ENCODE assay signal across 12 cellular contexts in genomic region chr11:6646040-6646439, GRCh38. TPM values are rescaled to one million over a fixed set of nuclear protein-coding genes. Genes with fewer than 3 reads are reported as not detected.
DNase-seq lines count a peak whose midpoint lies in the region; ATAC-seq, FAIRE-seq and TF ChIP-seq lines count a peak whose summit lies in the region.
"Had no signal": no experiment of that assay in that cellular context is flagged by ENCODE, and none has a peak within 500 bp of the region (broad histone marks: within the 10 kb centered on the region; RNA-seq: fewer than 3 reads in every experiment).

No MANE protein-coding gene starts in this region.

- in situ Hi-C loops in GM12878 (cut with MboI), result no loop called here

- H4K20me1 ChIP-seq in GM12878 (ENCODE audit: control insufficient read depth, insufficient read depth), result no peaks in the 10 kb centered on the region

- H3K27ac ChIP-seq in GM12878 (ENCODE audit: control insufficient read depth, insufficient read depth), result no peak overlapping the region
- H3K27ac ChIP-seq in left lung, result peak overlapping the region; percentile 58 to 81
- H3K27ac ChIP-seq in uterus, result peak overlapping the region; percentile 89 to 94

- no peak overlapping the region for H3K4me3 Mint-ChIP-seq in type B pancreatic cell

- H3K4me1 ChIP-seq in GM12878 (ENCODE audit: control insufficient read depth, insufficient read depth, low read length) (peaks cover 21% of the 10 kb centered on the region), left lung (peaks cover 21 to 42% of the 10 kb centered on the region in 2 donors), uterus (peaks cover 8 to 16% of the 10 kb centered on the region in 2 donors)

- WGBS in GM12878 (ENCODE audit: insufficient coverage, insufficient replicate concordance, low lambda C conversion rate, missing lambda C conversion rate), result 45% methylated on average over 10 of the region's 11 CpGs

- no peak overlapping the region for H3K9ac ChIP-seq in GM12878 (ENCODE audit: control insufficient read depth, insufficient read depth, low read length)

- peak; percentile 22 to 29 for DNase-seq in activated T-cell treated with anti-CD3 and anti-CD28 coated beads, Interleukin-2, amount 50 U/mL, for 48 hours
- no peak for DNase-seq in activated T-cell treated with anti-CD3 and anti-CD28 coated beads for 4 hours
- no peak for DNase-seq in GM12878 (ENCODE audit: low read depth, low spot score)
- peak in 1 of 2 donors; percentile 75 for DNase-seq in left lung
- peak in 1 of 2 donors; percentile 57 for DNase-seq in uterus
- no peak for DNase-seq in type B pancreatic cell (ENCODE audit: extremely low spot score, unreplicated experiment)
- DNase-seq: activated CD4-positive, alpha-beta T cell treated with anti-CD3 and anti-CD28 coated beads, Interleukin-2, amount 50 U/mL, for 48 hours; NCI-H1694 had no signal

- H3K9me3 Mint-ChIP-seq in type B pancreatic cell, result no peaks in the 10 kb centered on the region
- H3K9me3 Mint-ChIP-seq: CD4-positive, alpha-beta T cell had no signal

- peak overlapping the region; percentile 59; the same call in 1 of the 2 replicates for H2AFZ ChIP-seq in GM12878 (ENCODE audit: control insufficient read depth, low read depth, low read length)

- POLR2A ChIA-PET in GM12878 (lab: Charles Lee), result interaction anchor here (0.7 to 2.5 kb wide), 3 partner anchors 34 to 119 kb away, joined by 3 to 10 read pairs (median 3); partner anchors contain the start of gene TAF10

- SMC1A ChIA-PET in GM12878 (lab: Charles Lee; ENCODE audit: uncharacterized antibody, unreplicated experiment), result interaction anchor here (1.4 to 1.6 kb wide), 3 partner anchors 14 to 38 kb away, joined by 5 to 8 read pairs (median 6); partner anchors contain the start of gene MRPL17

- no peak for TF ChIP-seq RAD21 in GM12878 (IDR thresholded peaks at IDR 0.05; ENCODE audit: insufficient read depth, low read depth, low read length)

- no peaks in the 10 kb centered on the region for H3K36me3 ChIP-seq in GM12878 (ENCODE audit: control insufficient read depth in 2 of 2, insufficient read depth in 2 of 2, low read length in 1 of 2)
- no peaks in the 10 kb centered on the region for H3K36me3 ChIP-seq in left lung
- no peaks in the 10 kb centered on the region for H3K36me3 ChIP-seq in uterus

- no peak for FAIRE-seq in GM12878 (lab: Jason Lieb, UNC)
- FAIRE-seq: frontal cortex had no signal

- ATAC-seq in GM12878 (peak; percentile 37), left lung (peak; percentile 48), GM19351 (IDR thresholded peaks at IDR 0.05; ENCODE audit: unreplicated experiment) (no peak)
- ATAC-seq in activated CD4-positive, CD25-positive, alpha-beta regulatory T cell treated with anti-CD3 and anti-CD28 coated beads, Interleukin-2, amount 50 U/mL, for 24 hours, result no peak

- no peaks in the 10 kb centered on the region for H3K79me2 ChIP-seq in GM12878 (ENCODE audit: control insufficient read depth, insufficient read depth, low read length)

- no peaks in the 10 kb centered on the region for H3K27me3 ChIP-seq in GM12878 (replicated peaks in 1 of 2; ENCODE audit: control insufficient read depth in 2 of 2, insufficient read depth in 2 of 2, low read length in 1 of 2)
- H3K27me3 ChIP-seq in left lung, result no peaks in the 10 kb centered on the region
- H3K27me3 ChIP-seq in uterus, result no peaks in the 10 kb centered on the region

- intact Hi-C loops in GM12878 (cut with micrococcal nuclease; ENCODE audit: unreplicated experiment), result no loop called here
- intact Hi-C loops in left lung (cut with DNase I), result no loop called here
- intact Hi-C loops in uterus (cut with DNase I; ENCODE audit: low total_unique reads), result no loop called here

- TF ChIP-seq CTCF in GM12878 (IDR thresholded peaks at IDR 0.05 in 2 of 3, conservative IDR thresholded peaks at IDR 0.05 in 1 of 3; ENCODE audit: control insufficient read depth in 2 of 3, extremely low read depth in 1 of 3, insufficient read depth in 1 of 3, low read depth in 3 of 3, low read length in 3 of 3), result no peak
- TF ChIP-seq CTCF in left lung (IDR thresholded peaks at IDR 0.05), result no peak
- no peak for TF ChIP-seq CTCF in uterus (IDR thresholded peaks at IDR 0.05)
- TF ChIP-seq CTCF in type B pancreatic cell (conservative IDR thresholded peaks at IDR 0.05), result no peak

- no peak for TF ChIP-seq EP300 in GM12878 (IDR thresholded peaks at IDR 0.05; ENCODE audit: borderline replicate concordance in 1 of 2, control insufficient read depth in 1 of 2, low read depth in 2 of 2, low read length in 2 of 2)

- H3K36me3 Mint-ChIP-seq in type B pancreatic cell, result no peaks in the 10 kb centered on the region

- no peaks in the 10 kb centered on the region for H3K4me1 Mint-ChIP-seq in type B pancreatic cell (ENCODE audit: unreplicated experiment)

- H3K9me3 ChIP-seq in GM12878 (replicated peaks; ENCODE audit: control insufficient read depth, insufficient read depth, low read length) (no peaks in the 10 kb centered on the region), left lung (no peaks in the 10 kb centered on the region), uterus (no peaks in the 10 kb centered on the region)

- H3K4me2 ChIP-seq in GM12878 (ENCODE audit: control insufficient read depth, insufficient read depth), result peak overlapping the region; percentile 85

- no peaks in the 10 kb centered on the region for H3K27me3 Mint-ChIP-seq in type B pancreatic cell
- H3K27me3 Mint-ChIP-seq: CD4-positive, alpha-beta T cell had no signal

- H3K4me3 ChIP-seq in GM12878, result no peak overlapping the region
- H3K4me3 ChIP-seq in left lung, result no peak overlapping the region
- H3K4me3 ChIP-seq in uterus, result no peak overlapping the region

- no peak for TF ChIP-seq POLR2A in GM12878 (IDR thresholded peaks at IDR 0.05; ENCODE audit: low read depth, low read length)
- no peak for TF ChIP-seq POLR2A in uterus (IDR thresholded peaks at IDR 0.05)

- CTCF ChIA-PET in GM12878 (lab: Yijun Ruan, JAX), result interaction anchor here (1.1 to 4.7 kb wide), 3 partner anchors 13 to 18 kb away, joined by 3 to 22 read pairs (median 6); no protein-coding TSS in a partner anchor

- no TSS peak for BruUV-seq in GM12878 (replicated peaks; lab: Mats Ljungman, UMichigan)

- RAD21 ChIA-PET in GM12878 (lab: Charles Lee; ENCODE audit: unreplicated experiment), result interaction anchor here (1.4 kb wide), 1 partner anchor 18 kb away, joined by 3 read pairs; no protein-coding TSS in a partner anchor

- no peak overlapping the region for H3K27ac Mint-ChIP-seq in type B pancreatic cell
- H3K27ac Mint-ChIP-seq: CD4-positive, alpha-beta T cell had no signal

RNA-seq across cellular contexts. Expression of gene DCHS1, which starts 9.6 kb away (rescaled TPM):
- 0.56 and 0.92 TPM in 2 replicates for total RNA-seq in GM12878 (2013; cell fraction: nucleolus; rRNA removed)
- total RNA-seq in GM12878 (2014; rRNA removed) (0.34 and 0.38 TPM in 2 replicates), GM12878 (2014; rRNA removed; fragmentation: Illumina TruSeq; extraction: Trizol) (0.14 and 0.18 TPM in 2 replicates), GM12878 (2021) (0.56 and 0.64 TPM in 2 replicates), left lung (10 to 100 TPM; 15.4 to 18.9 TPM), uterus (100 to 1,000 TPM in 1 of 4 donors, 10 to 100 TPM in 3; 26.8 to 125 (median 73.6) TPM), type B pancreatic cell (ENCODE audit: low replicate concordance) (3.9 and 54.9 TPM in 2 replicates)
- polyA plus RNA-seq in GM12878 (2011; ENCODE audit: low read depth), result 0.17 TPM
- polyA plus RNA-seq in GM12878 (2011; rRNA removed) (0.01 and 0.04 TPM in 2 replicates), GM12878 (2014; fragmentation: Illumina TruSeq; extraction: Trizol) (0.02 and 0.22 TPM in 2 replicates), GM12878 (2014; fragmentation: Nextera tagmentation; extraction: Ambion mirVana) (under 1 TPM in 1 of 2 experiments, not detected in 1; 0.02 TPM), GM12878 (2014; rRNA removed) (0.47 and 0.66 TPM in 2 replicates), GM12878 (2016; fragmentation: Nextera tagmentation; extraction: Ambion mirVana) (under 1 TPM; 0.04 to 0.09 TPM)
- 0.01 and 0.02 TPM in 2 replicates for polyA plus RNA-seq in GM12878 (2011; cell fraction: cytosol; rRNA removed)
- 0.31 and 0.32 TPM in 2 replicates for polyA plus RNA-seq in GM12878 (2011; cell fraction: nucleus; rRNA removed)
- polyA plus RNA-seq in GM12878 (2012), result 0.51 and 0.58 TPM in 2 replicates
- polyA minus RNA-seq in GM12878 (2011; rRNA and poly(A)+ RNA removed), result under 0.01 and 0.10 TPM in 2 replicates
- polyA minus RNA-seq in GM12878 (2011; cell fraction: cytosol; rRNA and poly(A)+ RNA removed), result 0.10 TPM in 1 of 2 replicates, not detected in the other
- 0.12 and 0.19 TPM in 2 replicates for polyA minus RNA-seq in GM12878 (2011; cell fraction: nucleus; rRNA and poly(A)+ RNA removed)

RNA-seq across cellular contexts. Expression of gene TPP1, which starts 26.8 kb away (rescaled TPM):
- total RNA-seq in GM12878 (2013; cell fraction: nucleolus; rRNA removed), result 113 and 122 TPM in 2 replicates
- total RNA-seq in GM12878 (2014; rRNA removed) (12.8 and 14.8 TPM in 2 replicates), GM12878 (2014; rRNA removed; fragmentation: Illumina TruSeq; extraction: Trizol) (7.7 and 9.3 TPM in 2 replicates), GM12878 (2021) (35.0 and 49.2 TPM in 2 replicates), left lung (100 to 1,000 TPM; 202 to 264 TPM), uterus (10 to 100 TPM; 27.1 to 74.9 (median 40.7) TPM), type B pancreatic cell (ENCODE audit: low replicate concordance) (72.8 and 97.8 TPM in 2 replicates)
- 79.8 TPM for polyA plus RNA-seq in GM12878 (2011; ENCODE audit: low read depth)
- polyA plus RNA-seq in GM12878 (2011; rRNA removed) (51.8 and 64.6 TPM in 2 replicates), GM12878 (2014; fragmentation: Illumina TruSeq; extraction: Trizol) (58.9 and 71.1 TPM in 2 replicates), GM12878 (2014; fragmentation: Nextera tagmentation; extraction: Ambion mirVana) (10 to 100 TPM in 1 of 2 experiments, 1 to 10 TPM in 1; 7.5 to 14.4 TPM), GM12878 (2014; rRNA removed) (45.0 and 50.3 TPM in 2 replicates), GM12878 (2016; fragmentation: Nextera tagmentation; extraction: Ambion mirVana) (10 to 100 TPM; 38.0 to 38.6 TPM)
- 41.7 and 60.9 TPM in 2 replicates for polyA plus RNA-seq in GM12878 (2011; cell fraction: cytosol; rRNA removed)
- 249 and 317 TPM in 2 replicates for polyA plus RNA-seq in GM12878 (2011; cell fraction: nucleus; rRNA removed)
- polyA plus RNA-seq in GM12878 (2012), result 59.6 and 62.7 TPM in 2 replicates
- polyA minus RNA-seq in GM12878 (2011; rRNA and poly(A)+ RNA removed), result 42.7 and 57.7 TPM in 2 replicates
- polyA minus RNA-seq in GM12878 (2011; cell fraction: cytosol; rRNA and poly(A)+ RNA removed), result 12.2 and 21.0 TPM in 2 replicates
- polyA minus RNA-seq in GM12878 (2011; cell fraction: nucleus; rRNA and poly(A)+ RNA removed), result 43.4 and 44.5 TPM in 2 replicates

RNA-seq across cellular contexts. Expression of gene TAF10, which starts 34.0 kb away (rescaled TPM):
- 12.9 and 13.0 TPM in 2 replicates for total RNA-seq in GM12878 (2013; cell fraction: nucleolus; rRNA removed)
- total RNA-seq in GM12878 (2014; rRNA removed), result 167 and 172 TPM in 2 replicates
- 115 and 120 TPM in 2 replicates for total RNA-seq in GM12878 (2014; rRNA removed; fragmentation: Illumina TruSeq; extraction: Trizol)
- 184 and 192 TPM in 2 replicates for total RNA-seq in GM12878 (2021)
- polyA plus RNA-seq in GM12878 (2011; ENCODE audit: low read depth), result 24.6 TPM
- 88.7 and 152 TPM in 2 replicates for polyA plus RNA-seq in GM12878 (2011; rRNA removed)
- polyA plus RNA-seq in GM12878 (2011; cell fraction: cytosol; rRNA removed), result 130 and 152 TPM in 2 replicates
- polyA plus RNA-seq in GM12878 (2011; cell fraction: nucleus; rRNA removed), result 111 and 132 TPM in 2 replicates
- polyA plus RNA-seq in GM12878 (2012), result 202 and 218 TPM in 2 replicates
- polyA plus RNA-seq in GM12878 (2014; fragmentation: Illumina TruSeq; extraction: Trizol), result 146 and 159 TPM in 2 replicates
- 10 to 100 TPM; 27.2 to 78.9 TPM for polyA plus RNA-seq in GM12878 (2014; fragmentation: Nextera tagmentation; extraction: Ambion mirVana)
- polyA plus RNA-seq in GM12878 (2014; rRNA removed), result 251 and 257 TPM in 2 replicates
- polyA plus RNA-seq in GM12878 (2016; fragmentation: Nextera tagmentation; extraction: Ambion mirVana), result 100 to 1,000 TPM in 1 of 2 experiments, 10 to 100 TPM in 1; 26.7 to 203 TPM
- polyA minus RNA-seq in GM12878 (2011; rRNA and poly(A)+ RNA removed), result 40.4 and 53.3 TPM in 2 replicates
- polyA minus RNA-seq in GM12878 (2011; cell fraction: cytosol; rRNA and poly(A)+ RNA removed), result 18.0 and 36.9 TPM in 2 replicates
- 21.3 and 29.7 TPM in 2 replicates for polyA minus RNA-seq in GM12878 (2011; cell fraction: nucleus; rRNA and poly(A)+ RNA removed)
- 100 to 1,000 TPM; 127 TPM for total RNA-seq in left lung
- total RNA-seq in uterus, result 100 to 1,000 TPM in 2 of 4 donors, 10 to 100 TPM in 2; 11.5 to 137 (median 67.1) TPM
- total RNA-seq in type B pancreatic cell (ENCODE audit: low replicate concordance), result 121 and 130 TPM in 2 replicates

RNA-seq across cellular contexts. Expression of gene MRPL17, which starts 37.1 kb away (rescaled TPM):
- total RNA-seq in GM12878 (2013; cell fraction: nucleolus; rRNA removed), result 35.2 and 38.1 TPM in 2 replicates
- total RNA-seq in GM12878 (2014; rRNA removed) (82.9 and 83.8 TPM in 2 replicates), GM12878 (2014; rRNA removed; fragmentation: Illumina TruSeq; extraction: Trizol) (55.1 and 63.3 TPM in 2 replicates), GM12878 (2021) (85.8 and 91.7 TPM in 2 replicates), left lung (10 to 100 TPM; 47.6 to 51.6 TPM), uterus (100 to 1,000 TPM in 1 of 4 donors, 10 to 100 TPM in 3; 30.6 to 452 (median 55.0) TPM), type B pancreatic cell (ENCODE audit: low replicate concordance) (46.6 and 67.3 TPM in 2 replicates)
- polyA plus RNA-seq in GM12878 (2011; ENCODE audit: low read depth), result 31.4 TPM
- polyA plus RNA-seq in GM12878 (2011; rRNA removed) (70.3 and 97.9 TPM in 2 replicates), GM12878 (2014; fragmentation: Illumina TruSeq; extraction: Trizol) (35.2 and 60.3 TPM in 2 replicates), GM12878 (2014; fragmentation: Nextera tagmentation; extraction: Ambion mirVana) (100 to 1,000 TPM; 170 to 171 TPM), GM12878 (2014; rRNA removed) (80.6 and 83.5 TPM in 2 replicates), GM12878 (2016; fragmentation: Nextera tagmentation; extraction: Ambion mirVana) (100 to 1,000 TPM; 122 to 134 TPM)
- 67.2 and 75.4 TPM in 2 replicates for polyA plus RNA-seq in GM12878 (2011; cell fraction: cytosol; rRNA removed)
- polyA plus RNA-seq in GM12878 (2011; cell fraction: nucleus; rRNA removed), result 42.4 and 59.5 TPM in 2 replicates
- polyA plus RNA-seq in GM12878 (2012), result 58.8 and 64.2 TPM in 2 replicates
- polyA minus RNA-seq in GM12878 (2011; rRNA and poly(A)+ RNA removed), result 47.5 and 64.9 TPM in 2 replicates
- polyA minus RNA-seq in GM12878 (2011; cell fraction: cytosol; rRNA and poly(A)+ RNA removed), result 26.2 and 33.4 TPM in 2 replicates
- 41.6 and 57.0 TPM in 2 replicates for polyA minus RNA-seq in GM12878 (2011; cell fraction: nucleus; rRNA and poly(A)+ RNA removed)

RNA-seq across cellular contexts. Expression of gene ILK, which starts 42.5 kb away (rescaled TPM):
- 79.6 and 83.1 TPM in 2 replicates for total RNA-seq in GM12878 (2013; cell fraction: nucleolus; rRNA removed)
- 73.7 and 74.2 TPM in 2 replicates for total RNA-seq in GM12878 (2014; rRNA removed)
- total RNA-seq in GM12878 (2014; rRNA removed; fragmentation: Illumina TruSeq; extraction: Trizol), result 75.0 and 76.6 TPM in 2 replicates
- total RNA-seq in GM12878 (2021), result 90.4 and 90.7 TPM in 2 replicates
- polyA plus RNA-seq in GM12878 (2011; ENCODE audit: low read depth), result 64.4 TPM
- 121 and 163 TPM in 2 replicates for polyA plus RNA-seq in GM12878 (2011; rRNA removed)
- 207 and 217 TPM in 2 replicates for polyA plus RNA-seq in GM12878 (2011; cell fraction: cytosol; rRNA removed)
- polyA plus RNA-seq in GM12878 (2011; cell fraction: nucleus; rRNA removed), result 211 and 266 TPM in 2 replicates
- 69.8 and 84.3 TPM in 2 replicates for polyA plus RNA-seq in GM12878 (2012)
- 108 and 111 TPM in 2 replicates for polyA plus RNA-seq in GM12878 (2014; fragmentation: Illumina TruSeq; extraction: Trizol)
- 10 to 100 TPM; 51.8 to 77.8 TPM for polyA plus RNA-seq in GM12878 (2014; fragmentation: Nextera tagmentation; extraction: Ambion mirVana)
- 91.9 and 93.7 TPM in 2 replicates for polyA plus RNA-seq in GM12878 (2014; rRNA removed)
- 100 to 1,000 TPM; 105 to 124 TPM for polyA plus RNA-seq in GM12878 (2016; fragmentation: Nextera tagmentation; extraction: Ambion mirVana)
- 129 and 149 TPM in 2 replicates for polyA minus RNA-seq in GM12878 (2011; rRNA and poly(A)+ RNA removed)
- polyA minus RNA-seq in GM12878 (2011; cell fraction: cytosol; rRNA and poly(A)+ RNA removed), result 31.7 and 42.2 TPM in 2 replicates
- 47.0 and 71.9 TPM in 2 replicates for polyA minus RNA-seq in GM12878 (2011; cell fraction: nucleus; rRNA and poly(A)+ RNA removed)
- 100 to 1,000 TPM; 155 to 165 TPM for total RNA-seq in left lung
- total RNA-seq in uterus, result 100 to 1,000 TPM; 205 to 336 (median 279) TPM
- total RNA-seq in type B pancreatic cell (ENCODE audit: low replicate concordance), result 92.7 and 135 TPM in 2 replicates

Comparison
In these comparisons a context has a peak if more than half of its experiments do, and no peak if none do; other contexts are left out.
1. DNase-seq: peak in activated T-cell treated with anti-CD3 and anti-CD28 coated beads, Interleukin-2, amount 50 U/mL, for 48 hours (2 of 2); none in activated T-cell treated with anti-CD3 and anti-CD28 coated beads for 4 hours (single experiment), GM12878 (single experiment) and type B pancreatic cell (single experiment).
2. ATAC-seq: peak in GM12878 (single experiment) and left lung (single experiment); none in activated CD4-positive, CD25-positive, alpha-beta regulatory T cell treated with anti-CD3 and anti-CD28 coated beads, Interleukin-2, amount 50 U/mL, for 24 hours (0 of 2) and GM19351 (single experiment).